Comparison of ENCODE assay signal across 19 cellular contexts in genomic region chr10:128578766-128579165, GRCh38.
"Had no signal": no experiment of that assay in that cellular context is flagged by ENCODE, and none has a peak within 500 bp of the region (broad histone marks: within the 10 kb centered on the region; RNA-seq: fewer than 3 reads in every experiment).

No MANE protein-coding gene starts in this region.

- H3K27me3 ChIP-seq: esophagus squamous epithelium, sigmoid colon, thyroid gland, upper lobe of left lung had no signal

- H3K4me1 Mint-ChIP-seq: naive thymus-derived CD4-positive, alpha-beta T cell; stimulated activated effector memory CD8-positive, alpha-beta T cell treated with anti-CD3 and anti-CD28 coated beads, Interleukin-12 subunit alpha, Interleukin-12 subunit beta, amount 100 ng/mL, for 72 hours had no signal

- H3K27ac Mint-ChIP-seq: dendritic cell treated with granulocyte-macrophage colony-stimulating factor and Interleukin-4, amounts not matched to agents 40 ng/mL and 50 ng/mL, for 4 days; naive thymus-derived CD4-positive, alpha-beta T cell; stimulated activated effector memory CD8-positive, alpha-beta T cell treated with anti-CD3 and anti-CD28 coated beads, Interleukin-12 subunit alpha, Interleukin-12 subunit beta, amount 100 ng/mL, for 72 hours had no signal

- H3K27me3 Mint-ChIP-seq: dendritic cell treated with granulocyte-macrophage colony-stimulating factor and Interleukin-4, amounts not matched to agents 40 ng/mL and 50 ng/mL, for 4 days had no signal

- H3K4me3 ChIP-seq: esophagus squamous epithelium, lower lobe of right lung, psoas muscle, sigmoid colon, stomach, thyroid gland, upper lobe of left lung had no signal

- H3K4me3 Mint-ChIP-seq: dendritic cell treated with granulocyte-macrophage colony-stimulating factor and Interleukin-4, amounts not matched to agents 40 ng/mL and 50 ng/mL, for 4 days; naive thymus-derived CD4-positive, alpha-beta T cell; stimulated activated effector memory CD8-positive, alpha-beta T cell treated with anti-CD3 and anti-CD28 coated beads, Interleukin-12 subunit alpha, Interleukin-12 subunit beta, amount 100 ng/mL, for 72 hours had no signal

- DNase-seq: central memory CD4-positive, alpha-beta T cell; effector CD8-positive, alpha-beta T cell; esophagus squamous epithelium; foreskin melanocyte; left ventricle myocardium superior; lower lobe of right lung; midbrain; naive thymus-derived CD4-positive, alpha-beta T cell; psoas muscle; right cardiac atrium; sigmoid colon; stimulated activated CD4-positive, alpha-beta T cell treated with anti-CD3 and anti-CD28 coated beads, Interleukin-2, amount 100 ng/mL, for 24 hours; stimulated activated CD4-positive, alpha-beta T cell treated with anti-CD3 and anti-CD28 coated beads, Interleukin-4, amount 100 ng/mL, for 24 hours; stimulated activated naive CD4-positive, alpha-beta T cell treated with Interleukin-2 at 50 U/mL for 16 hours; stomach; thyroid gland had no signal

- H3K36me3 ChIP-seq: esophagus squamous epithelium, lower lobe of right lung, sigmoid colon, stomach, thyroid gland, upper lobe of left lung had no signal

- H3K9me3 ChIP-seq: esophagus squamous epithelium, lower lobe of right lung, psoas muscle, sigmoid colon, stomach, thyroid gland, upper lobe of left lung had no signal

- ATAC-seq: left ventricle myocardium superior; naive thymus-derived CD4-positive, alpha-beta T cell; psoas muscle; right cardiac atrium; stimulated activated effector memory CD8-positive, alpha-beta T cell treated with anti-CD3 and anti-CD28 coated beads, Interleukin-12 subunit alpha, Interleukin-12 subunit beta, amount 100 ng/mL, for 72 hours had no signal

- H3K4me1 ChIP-seq: esophagus squamous epithelium, lower lobe of right lung, psoas muscle, sigmoid colon, stomach, thyroid gland, upper lobe of left lung had no signal

- H3K9me3 Mint-ChIP-seq: dendritic cell treated with granulocyte-macrophage colony-stimulating factor and Interleukin-4, amounts not matched to agents 40 ng/mL and 50 ng/mL, for 4 days had no signal

- H3K27ac ChIP-seq: esophagus squamous epithelium, lower lobe of right lung, psoas muscle, sigmoid colon, stomach, thyroid gland, upper lobe of left lung had no signal

- H3K36me3 Mint-ChIP-seq: naive thymus-derived CD4-positive, alpha-beta T cell; stimulated activated effector memory CD8-positive, alpha-beta T cell treated with anti-CD3 and anti-CD28 coated beads, Interleukin-12 subunit alpha, Interleukin-12 subunit beta, amount 100 ng/mL, for 72 hours had no signal
